ENCODE assay signal across 7 cellular contexts in the genomic region with DNA sequence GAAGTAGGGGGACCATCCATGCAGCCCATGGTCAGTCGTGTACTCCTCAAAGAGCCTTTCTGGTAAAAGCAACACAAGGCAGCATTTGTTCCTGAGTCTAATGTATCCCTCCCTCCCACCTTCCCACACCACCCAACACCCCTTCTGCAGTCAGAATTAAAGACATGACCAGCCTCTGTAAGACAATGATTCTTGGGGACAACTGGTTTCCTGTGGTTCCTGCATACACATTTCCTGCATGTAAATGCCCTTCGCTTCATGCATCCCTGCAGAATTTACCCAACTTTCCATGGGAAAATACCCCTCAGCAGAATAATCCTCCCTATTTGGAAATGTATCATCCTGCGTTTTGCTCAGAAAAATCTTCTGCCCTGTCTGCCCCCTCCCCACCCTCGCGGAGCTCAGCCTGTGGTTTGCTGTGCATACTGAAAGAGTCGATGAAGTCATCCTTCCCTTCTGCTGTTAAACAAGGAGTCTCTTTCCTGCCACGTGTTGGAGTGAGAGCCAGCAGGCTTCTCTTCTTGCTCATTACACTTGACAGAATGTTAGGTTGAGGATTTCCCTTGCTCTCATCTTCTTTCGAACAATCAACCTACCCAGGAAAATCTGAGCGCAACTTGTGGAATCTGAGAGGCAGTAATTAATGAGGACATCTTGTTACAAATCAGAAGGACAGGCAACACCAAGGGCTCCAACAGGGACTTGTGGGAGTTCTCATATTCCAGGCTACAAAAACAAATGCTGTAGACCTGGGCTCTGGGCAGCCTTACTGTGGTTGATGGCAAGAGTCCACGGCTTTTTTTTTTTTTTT. TPM values are rescaled to one million over a fixed set of nuclear protein-coding genes. Genes with fewer than 3 reads are reported as not detected.
DNase-seq lines count a peak whose midpoint lies in the region; ATAC-seq, FAIRE-seq and TF ChIP-seq lines count a peak whose summit lies in the region.

No MANE protein-coding gene starts in this region.

- H3K79me2 ChIP-seq in K562 (ENCODE audit: control insufficient read depth, insufficient read depth, low read length): no peaks in the 10 kb centered on the region

- H3K4me2 ChIP-seq in K562 (ENCODE audit: insufficient read depth, low read length): no peak overlapping the region

- peaks cover 53 to 54% of the 10 kb centered on the region in 2 experiments for H3K27me3 ChIP-seq in K562 (ENCODE audit: control insufficient read depth in 2 of 2, insufficient read depth in 2 of 2, low read length in 2 of 2)
- no peaks in the 10 kb centered on the region for H3K27me3 ChIP-seq in lung (ENCODE audit: control insufficient read depth, insufficient read depth)

- POLR2A ChIA-PET in HEK293 (lab: Yijun Ruan, JAX): no interaction called here
- POLR2A ChIA-PET in K562 (lab: Yijun Ruan, JAX): no interaction called here

- intact Hi-C loops in K562 (cut with micrococcal nuclease): no loop called here

- ATAC-seq in K562 (peak; percentile 52; the same call in 2 of the 3 replicates), lung (ENCODE audit: insufficient read depth, low FRiP score) (peak; percentile 37), GM19328 (IDR thresholded peaks at IDR 0.05; ENCODE audit: unreplicated experiment) (no peak)

- TF ChIP-seq POLR2A in GM12892 (IDR thresholded peaks at IDR 0.05; ENCODE audit: low read depth, low read length) (no peak), K562 (conservative IDR thresholded peaks at IDR 0.05) (no peak)

- no peak for TF ChIP-seq EP300 in K562 (IDR thresholded peaks at IDR 0.05; ENCODE audit: low read length)

- WGBS in K562 (ENCODE audit: insufficient coverage, low coverage, missing lambda C conversion rate): 2% methylated on average over 10 of the region's 10 CpGs
- WGBS in lung, 2 donors: 11 to 18% methylated on average over 10 of the region's 10 CpGs

- H3K27ac ChIP-seq in HEK293 (ENCODE audit: extremely low read depth, low read depth, low read length): no peak overlapping the region; the same call in 1 of the 2 replicates
- no peak overlapping the region for H3K27ac ChIP-seq in K562 (ENCODE audit: extremely low read depth, low read depth, low read length)
- peak overlapping the region in 1 of 2 donors; percentile 24 for H3K27ac ChIP-seq in lung (ENCODE audit: low read depth in 1 of 2, low read length in 1 of 2)

- H3K9ac ChIP-seq in K562 (ENCODE audit: insufficient read depth in 1 of 2, low read depth in 2 of 2, low read length in 2 of 2): no peak overlapping the region

- DNase-seq in GM12892 (ENCODE audit: insufficient read length) (no peak), NCI-H2171 treated with DMSO at 0.1 percent for 48 hours (lab: John Stamatoyannopoulos, UW) (peak; percentile 81), K562 (ENCODE audit: extremely low read depth in 1 of 4, low spot score in 3 of 4) (no peak), lung (ENCODE audit: low spot score) (no peak), superior temporal gyrus (ENCODE audit: extremely low spot score) (peak; percentile 71)

- no peaks in the 10 kb centered on the region for H4K20me1 ChIP-seq in K562 (replicated peaks; ENCODE audit: control insufficient read depth, insufficient read depth, low read length)

- TF ChIP-seq RAD21 in K562 (CRISPR knock-in tag; conservative IDR thresholded peaks at IDR 0.05 in 1 of 2, IDR thresholded peaks at IDR 0.05 in 1 of 2): no peak

- in situ Hi-C loops in K562 (cut with MboI): no loop called here

- no TSS peak for BruUV-seq in K562 (replicated peaks; lab: Mats Ljungman, UMichigan)

- H3K4me3 ChIP-seq in HEK293 (ENCODE audit: low read depth, low read length) (no peak overlapping the region), K562 (no peak overlapping the region), lung (no peak overlapping the region)

- no peak overlapping the region for H2AFZ ChIP-seq in K562 (ENCODE audit: low read depth, low read length)

- CTCF ChIA-PET in HEK293 (lab: Yijun Ruan, JAX) (interaction anchor here (0.9 to 1.1 kb wide), 2 partner anchors 14 to 82 kb away, joined by 3 to 4 read pairs; no protein-coding TSS in a partner anchor), K562 (lab: Yijun Ruan, JAX; ENCODE audit: low intra/inter-chr PET ratio) (no interaction called here)

- no peaks in the 10 kb centered on the region for H3K9me3 ChIP-seq in HEK293 (ENCODE audit: control insufficient read depth, insufficient read depth, low read depth, low read length)
- no peaks in the 10 kb centered on the region for H3K9me3 ChIP-seq in K562 (replicated peaks; ENCODE audit: control insufficient read depth, insufficient read depth, low read depth, low read length)
- H3K9me3 ChIP-seq in lung (ENCODE audit: control insufficient read depth in 2 of 2, insufficient read depth in 1 of 2, low read length in 1 of 2): no peaks in the 10 kb centered on the region

- FAIRE-seq in GM12892 (lab: Jason Lieb, UNC) (peak; percentile 70), K562 (lab: Jason Lieb, UNC) (no peak)

- no peaks in the 10 kb centered on the region for H3K4me1 ChIP-seq in HEK293 (ENCODE audit: control insufficient read depth, insufficient read depth, low read length)
- H3K4me1 ChIP-seq in K562 (replicated peaks in 1 of 2; ENCODE audit: control insufficient read depth in 2 of 2, insufficient read depth in 2 of 2, low read length in 2 of 2): no peaks in the 10 kb centered on the region
- H3K4me1 ChIP-seq in lung (ENCODE audit: control insufficient read depth in 2 of 2, insufficient read depth in 2 of 2, low read length in 2 of 2): peaks cover 0 to 6% of the 10 kb centered on the region in 2 donors

- TF ChIP-seq CTCF in HEK293 (tag by site-specific recombination; IDR thresholded peaks at IDR 0.05) (no peak), K562 (IDR thresholded peaks at IDR 0.05 in 2 of 3, conservative IDR thresholded peaks at IDR 0.05 in 1 of 3; ENCODE audit: insufficient read depth in 2 of 3, low read depth in 1 of 3, low read length in 3 of 3) (no peak), lung (IDR thresholded peaks at IDR 0.05; ENCODE audit: control extremely low read depth, extremely low read depth) (no peak)

- H3K9me1 ChIP-seq in K562 (ENCODE audit: control insufficient read depth, insufficient read depth, low read length): no peaks in the 10 kb centered on the region

- no peaks in the 10 kb centered on the region for H3K36me3 ChIP-seq in HEK293 (ENCODE audit: control insufficient read depth in 2 of 2, insufficient read depth in 1 of 2, low read length in 2 of 2)
- no peaks in the 10 kb centered on the region for H3K36me3 ChIP-seq in K562 (ENCODE audit: control insufficient read depth, insufficient read depth, low read length)
- no peaks in the 10 kb centered on the region for H3K36me3 ChIP-seq in lung (ENCODE audit: control insufficient read depth in 2 of 2, insufficient read depth in 2 of 2, low read length in 2 of 2)

TF ChIP-seq in K562, 482 proteins besides CTCF, POLR2A, EP300 and RAD21 (continues in another document):
- TF ChIP-seq PRPF4 (IDR thresholded peaks at IDR 0.05; ENCODE audit: insufficient read depth, low read depth, low read length, poor library complexity, severe bottlenecking): no peak

RNA-seq across cellular contexts. Expression of gene TNN, which starts 4.7 kb away (rescaled TPM):
- polyA plus RNA-seq in GM12892 (2012; ENCODE audit: missing spikeins): 0.06 TPM
- 0.05 TPM in 1 of 2 replicates, not detected in the other for total RNA-seq in K562 (2011; cell fraction: chromatin; rRNA removed; ENCODE audit: low replicate concordance)
- not detected in 2 replicates for total RNA-seq in K562 (2011; cell fraction: nucleolus; rRNA removed)
- total RNA-seq in K562 (2011; cell fraction: nucleoplasm; rRNA removed): not detected in 2 replicates
- total RNA-seq in K562 (2014; rRNA removed): 0.08 TPM in 1 of 2 replicates, not detected in the other
- total RNA-seq in K562 (2014; rRNA removed; fragmentation: Illumina TruSeq; extraction: Trizol): 0.03 TPM in 1 of 2 replicates, not detected in the other
- 0.07 TPM in 1 of 2 replicates, not detected in the other for total RNA-seq in K562 (2015; rRNA removed; fragmentation: Illumina TruSeq; extraction: Trizol)
- total RNA-seq in K562 (2021): 0.09 TPM in 1 of 2 replicates, not detected in the other
- 0.04 TPM in 1 of 2 replicates, not detected in the other for polyA plus RNA-seq in K562 (2011; rRNA removed)
- polyA plus RNA-seq in K562 (2011; cell fraction: cytosol; rRNA removed): 0.01 and 0.06 TPM in 2 replicates
- polyA plus RNA-seq in K562 (2011; cell fraction: nucleus; rRNA removed): 0.03 and 0.04 TPM in 2 replicates
- 0.04 and 0.15 TPM in 2 replicates for polyA plus RNA-seq in K562 (2012)
- polyA plus RNA-seq in K562 (2014; fragmentation: Illumina TruSeq; extraction: Trizol): 0.03 and 0.07 TPM in 2 replicates
- under 1 TPM in 1 of 2 experiments, not detected in 1; 0.01 TPM for polyA plus RNA-seq in K562 (2014; fragmentation: Nextera tagmentation; extraction: Ambion mirVana)
- polyA plus RNA-seq in K562 (2014; rRNA removed): 0.12 TPM in 1 of 2 replicates, not detected in the other
- polyA minus RNA-seq in K562 (2011; rRNA and poly(A)+ RNA removed): 0.03 TPM in 1 of 2 replicates, not detected in the other
- not detected in 2 replicates for polyA minus RNA-seq in K562 (2011; cell fraction: cytosol; rRNA and poly(A)+ RNA removed)
- not detected in 2 replicates for polyA minus RNA-seq in K562 (2011; cell fraction: nucleus; rRNA and poly(A)+ RNA removed)
- total RNA-seq in lung: 1 to 10 TPM in 1 of 2 donors, not detected in 1; 1.3 TPM
- polyA plus RNA-seq in lung: under 1 TPM; 0.02 to 0.04 TPM

RNA-seq across cellular contexts. Expression of gene MRPS14, which starts 49.1 kb away (rescaled TPM):
- 36.4 TPM for polyA plus RNA-seq in GM12892 (2012; ENCODE audit: missing spikeins)
- total RNA-seq in K562 (2011; cell fraction: chromatin; rRNA removed; ENCODE audit: low replicate concordance): 21.1 and 37.3 TPM in 2 replicates
- 16.8 and 19.3 TPM in 2 replicates for total RNA-seq in K562 (2011; cell fraction: nucleolus; rRNA removed)
- total RNA-seq in K562 (2011; cell fraction: nucleoplasm; rRNA removed): 28.0 and 54.0 TPM in 2 replicates
- total RNA-seq in K562 (2014; rRNA removed) (36.2 and 54.9 TPM in 2 replicates), K562 (2014; rRNA removed; fragmentation: Illumina TruSeq; extraction: Trizol) (52.1 and 54.4 TPM in 2 replicates), K562 (2015; rRNA removed; fragmentation: Illumina TruSeq; extraction: Trizol) (32.5 and 38.1 TPM in 2 replicates), K562 (2021) (50.2 and 51.9 TPM in 2 replicates), lung (10 to 100 TPM; 24.3 to 39.7 TPM)
- polyA plus RNA-seq in K562 (2011; rRNA removed) (64.1 and 78.2 TPM in 2 replicates), K562 (2014; fragmentation: Illumina TruSeq; extraction: Trizol) (41.6 and 52.1 TPM in 2 replicates), K562 (2014; fragmentation: Nextera tagmentation; extraction: Ambion mirVana) (100 to 1,000 TPM; 215 to 231 TPM), K562 (2014; rRNA removed) (55.3 and 74.1 TPM in 2 replicates), lung (10 to 100 TPM; 13.4 to 22.6 TPM)
- polyA plus RNA-seq in K562 (2011; cell fraction: cytosol; rRNA removed): 29.7 and 49.3 TPM in 2 replicates
- 45.1 and 60.4 TPM in 2 replicates for polyA plus RNA-seq in K562 (2011; cell fraction: nucleus; rRNA removed)
- 34.4 and 50.9 TPM in 2 replicates for polyA plus RNA-seq in K562 (2012)
- polyA minus RNA-seq in K562 (2011; rRNA and poly(A)+ RNA removed): 36.3 and 40.6 TPM in 2 replicates
- polyA minus RNA-seq in K562 (2011; cell fraction: cytosol; rRNA and poly(A)+ RNA removed): 11.5 and 13.2 TPM in 2 replicates
- polyA minus RNA-seq in K562 (2011; cell fraction: nucleus; rRNA and poly(A)+ RNA removed): 16.8 and 28.3 TPM in 2 replicates

Comparison
In these comparisons a context has a peak if more than half of its experiments do, and no peak if none do; other contexts are left out.
1. DNase-seq: peak in NCI-H2171 treated with DMSO at 0.1 percent for 48 hours (single experiment) and superior temporal gyrus (single experiment); none in GM12892 (single experiment), K562 (0 of 4) and lung (single experiment).